ENCODE assay signal across 8 cellular contexts in the genomic region with DNA sequence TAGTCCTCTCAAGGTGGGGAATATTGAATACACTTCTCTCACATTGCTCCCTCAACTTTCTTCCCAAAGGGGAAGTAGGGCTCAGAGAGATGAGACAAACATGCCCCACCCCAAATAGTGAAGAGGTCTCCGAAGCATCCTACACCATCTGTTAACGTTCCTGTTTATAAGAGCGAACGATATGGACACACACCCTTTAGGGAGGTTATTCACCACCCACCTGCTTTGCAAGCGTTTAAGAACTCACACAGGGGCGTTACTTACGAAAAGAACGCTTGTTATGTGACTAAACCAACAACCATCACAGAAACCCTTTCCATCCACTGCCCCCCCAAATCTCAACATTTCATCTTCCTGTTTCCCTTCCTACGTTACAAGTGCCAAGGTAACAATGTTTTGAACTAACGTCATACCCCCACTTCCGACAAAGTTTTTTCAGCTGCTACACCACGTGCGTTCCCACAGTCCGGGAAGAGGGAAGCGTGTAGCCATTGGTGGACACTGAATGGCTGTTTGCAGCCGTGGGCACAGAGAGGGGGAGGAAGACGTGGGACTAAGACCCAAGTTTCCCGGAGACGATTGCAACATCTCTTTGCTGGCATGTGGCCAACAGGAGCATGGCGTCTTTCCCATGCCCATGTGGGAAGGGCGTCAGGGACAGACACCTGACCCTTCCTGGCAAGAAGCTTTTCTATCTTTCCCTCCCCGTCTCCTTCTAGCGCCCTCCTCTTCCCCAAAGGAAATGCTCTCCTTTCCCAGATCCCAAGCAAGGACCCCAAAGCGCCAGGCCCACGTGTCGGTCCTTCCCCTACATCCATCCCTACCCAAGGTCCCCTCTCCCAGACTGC. TPM values are rescaled to one million over a fixed set of nuclear protein-coding genes. Genes with fewer than 3 reads are reported as not detected.
A peak's percentile ranks its signal among the peaks of the same experiment; 100 is the strongest.
DNase-seq lines count a peak whose midpoint lies in the region; ATAC-seq and TF ChIP-seq lines count a peak whose summit lies in the region.

No MANE protein-coding gene starts in this region.

- DNase-seq in NCI-H146 (lab: John Stamatoyannopoulos, UW) (peak; percentile 67), NCI-H146 treated with DMSO at 0.1 percent for 48 hours (lab: John Stamatoyannopoulos, UW; ENCODE audit: unreplicated experiment) (no peak), OCI-LY7 (ENCODE audit: low spot score) (peak; percentile 71), fibroblast of mammary gland (ENCODE audit: low read depth) (peak; percentile 99)
- DNase-seq in activated T-cell treated with anti-CD3 and anti-CD28 coated beads, Interleukin-2, amount 50 U/mL, for 24 hours: peak; percentile 75
- DNase-seq in naive thymus-derived CD4-positive, alpha-beta T cell: peak; percentile 45 to 84 (median 74)
- peak; percentile 18 to 74 (median 62) for DNase-seq in stimulated activated naive CD4-positive, alpha-beta T cell (lab: John Stamatoyannopoulos, UW)

- BruUV-seq in OCI-LY7 (replicated peaks; lab: Mats Ljungman, UMichigan): no TSS peak

- H3K79me2 ChIP-seq in OCI-LY7 (ENCODE audit: insufficient read depth, low read depth, low read length): peaks cover 50% of the 10 kb centered on the region

- TF ChIP-seq CTCF in OCI-LY7 (conservative IDR thresholded peaks at IDR 0.05; ENCODE audit: low read length): no peak
- TF ChIP-seq CTCF in fibroblast of mammary gland (conservative IDR thresholded peaks at IDR 0.05; ENCODE audit: control insufficient read depth, insufficient read depth, low read depth, low read length): no peak

- POLR2A ChIA-PET in OCI-LY7 (lab: Charles Lee): interaction anchor here (0.6 kb wide), 1 partner anchor 286 kb away, joined by 3 read pairs; no protein-coding TSS in a partner anchor
- POLR2A ChIA-PET in naive thymus-derived CD4-positive, alpha-beta T cell (lab: Charles Lee): no interaction called here

- H3K4me3 ChIP-seq in OCI-LY7 (ENCODE audit: low read depth, low read length, poor library complexity, severe bottlenecking) (peak overlapping the region; percentile 80), fibroblast of mammary gland (ENCODE audit: control insufficient read depth, low read depth, low read length) (peak overlapping the region; percentile 84)
- peak overlapping the region; percentile 83 for H3K4me3 ChIP-seq in naive thymus-derived CD4-positive, alpha-beta T cell (ENCODE audit: low read length)

- intact Hi-C loops in OCI-LY7 (cut with micrococcal nuclease; ENCODE audit: unreplicated experiment): loop anchor here (1.0 to 5.0 kb wide), 4 partner anchors 29 to 2000 kb away; a partner anchor contains a TSS
- intact Hi-C loops in naive thymus-derived CD4-positive, alpha-beta T cell (cut with micrococcal nuclease): loop anchor here (1.0 to 5.0 kb wide), 8 partner anchors 21 to 961 kb away; a partner anchor contains a TSS

- no peaks in the 10 kb centered on the region for H3K9me3 Mint-ChIP-seq in activated T-cell treated with anti-CD3 and anti-CD28 coated beads, Interleukin-2, amount 50 U/mL, for 24 hours
- H3K9me3 Mint-ChIP-seq in naive thymus-derived CD4-positive, alpha-beta T cell: no peaks in the 10 kb centered on the region

- ATAC-seq in HG03280 (IDR thresholded peaks at IDR 0.05; ENCODE audit: unreplicated experiment): peak; percentile 38
- peak; percentile 83 for ATAC-seq in naive thymus-derived CD4-positive, alpha-beta T cell

- H3K36me3 ChIP-seq in OCI-LY7 (ENCODE audit: insufficient read depth, low read length): peaks cover 19% of the 10 kb centered on the region
- no peaks in the 10 kb centered on the region for H3K36me3 ChIP-seq in naive thymus-derived CD4-positive, alpha-beta T cell (ENCODE audit: control insufficient read depth in 2 of 3, insufficient read depth in 3 of 3, low read length in 3 of 3)

- H3K27ac Mint-ChIP-seq in activated T-cell treated with anti-CD3 and anti-CD28 coated beads, Interleukin-2, amount 50 U/mL, for 24 hours: peak overlapping the region; percentile 97
- H3K27ac Mint-ChIP-seq in naive thymus-derived CD4-positive, alpha-beta T cell: peak overlapping the region; percentile 48 to 96 (median 87)

- peaks cover 61% of the 10 kb centered on the region for H3K27me3 Mint-ChIP-seq in activated T-cell treated with anti-CD3 and anti-CD28 coated beads, Interleukin-2, amount 50 U/mL, for 24 hours
- H3K27me3 Mint-ChIP-seq in naive thymus-derived CD4-positive, alpha-beta T cell: peaks cover 20 to 60% (median 44%) of the 10 kb centered on the region in 5 donors

- H3K27me3 ChIP-seq in naive thymus-derived CD4-positive, alpha-beta T cell (ENCODE audit: control insufficient read depth in 2 of 2, insufficient read depth in 2 of 2, low read length in 2 of 2): peaks cover 0 to 4% of the 10 kb centered on the region in 2 donors

- peak overlapping the region; percentile 55 for H3K27ac ChIP-seq in OCI-LY7 (ENCODE audit: low read depth, low read length, poor library complexity, severe bottlenecking)
- peak overlapping the region; percentile 61 for H3K27ac ChIP-seq in naive thymus-derived CD4-positive, alpha-beta T cell (ENCODE audit: low read depth, low read length)

- H3K36me3 Mint-ChIP-seq in activated T-cell treated with anti-CD3 and anti-CD28 coated beads, Interleukin-2, amount 50 U/mL, for 24 hours (ENCODE audit: low read depth): peaks cover 38% of the 10 kb centered on the region
- peaks cover 0 to 7% (median 0%) of the 10 kb centered on the region in 5 donors for H3K36me3 Mint-ChIP-seq in naive thymus-derived CD4-positive, alpha-beta T cell

- peak overlapping the region; percentile 94; the same call in 1 of the 2 replicates for H2AFZ ChIP-seq in OCI-LY7 (ENCODE audit: low read length)

- no peaks in the 10 kb centered on the region for H3K9me2 ChIP-seq in OCI-LY7 (ENCODE audit: insufficient read depth, low read length)

- H4K20me1 ChIP-seq in OCI-LY7 (ENCODE audit: insufficient read depth, low read length): peaks cover 19% of the 10 kb centered on the region; the same call in 1 of the 2 replicates

- peaks cover 48% of the 10 kb centered on the region for H3K4me1 Mint-ChIP-seq in activated T-cell treated with anti-CD3 and anti-CD28 coated beads, Interleukin-2, amount 50 U/mL, for 24 hours (ENCODE audit: low read depth)
- peaks cover 14 to 43% (median 21%) of the 10 kb centered on the region in 7 donors for H3K4me1 Mint-ChIP-seq in naive thymus-derived CD4-positive, alpha-beta T cell

- peak overlapping the region; percentile 75 for H3K4me2 ChIP-seq in OCI-LY7 (ENCODE audit: low read length)

- H3K9me3 ChIP-seq in OCI-LY7 (ENCODE audit: low read length): no peaks in the 10 kb centered on the region
- H3K9me3 ChIP-seq in naive thymus-derived CD4-positive, alpha-beta T cell (ENCODE audit: control insufficient read depth in 2 of 3, low read length in 3 of 3): no peaks in the 10 kb centered on the region

- H3K4me3 Mint-ChIP-seq in activated T-cell treated with anti-CD3 and anti-CD28 coated beads, Interleukin-2, amount 50 U/mL, for 24 hours: peak overlapping the region; percentile 96
- H3K4me3 Mint-ChIP-seq in naive thymus-derived CD4-positive, alpha-beta T cell: peak overlapping the region; percentile 80 to 96 (median 93)

- CTCF ChIA-PET in OCI-LY7 (lab: Charles Lee; ENCODE audit: unreplicated experiment): no interaction called here
- CTCF ChIA-PET in naive thymus-derived CD4-positive, alpha-beta T cell (lab: Charles Lee): interaction anchor here (0.5 kb wide), 1 partner anchor 38 kb away, joined by 3 read pairs; no protein-coding TSS in a partner anchor

- H3K4me1 ChIP-seq in OCI-LY7 (ENCODE audit: insufficient read depth, low read length, poor library complexity, severe bottlenecking): peaks cover 28% of the 10 kb centered on the region
- peaks cover 9 to 19% of the 10 kb centered on the region in 2 donors for H3K4me1 ChIP-seq in naive thymus-derived CD4-positive, alpha-beta T cell (ENCODE audit: control insufficient read depth in 2 of 2, insufficient read depth in 2 of 2, low read length in 2 of 2)

RNA-seq across cellular contexts. Expression of a gene that starts 1.2 kb away (rescaled TPM):
- total RNA-seq in OCI-LY7 (2014; rRNA removed; shearing (Covaris generic)): 70.7 and 97.5 TPM in 2 replicates
- 220 and 223 TPM in 2 replicates for total RNA-seq in OCI-LY7 (2022)
- total RNA-seq in naive thymus-derived CD4-positive, alpha-beta T cell: 100 to 1,000 TPM in 2 of 5 experiments, 10 to 100 TPM in 1, 1 to 10 TPM in 2; 4.5 to 162 (median 60.9) TPM
- polyA plus RNA-seq in naive thymus-derived CD4-positive, alpha-beta T cell: 1 to 10 TPM; 5.1 to 6.4 TPM

RNA-seq across cellular contexts. Expression of a gene that starts 48.0 kb away (rescaled TPM):
- not detected in 2 replicates for total RNA-seq in OCI-LY7 (2014; rRNA removed; shearing (Covaris generic))
- 0.11 TPM in 1 of 2 replicates, not detected in the other for total RNA-seq in OCI-LY7 (2022)
- 1 to 10 TPM in 1 of 5 experiments, under 1 TPM in 2, not detected in 2; 0.24 to 1.6 (median 0.34) TPM for total RNA-seq in naive thymus-derived CD4-positive, alpha-beta T cell
- polyA plus RNA-seq in naive thymus-derived CD4-positive, alpha-beta T cell: not detected
